19 cellular contexts compared by ENCODE assay signal in the genomic region with DNA sequence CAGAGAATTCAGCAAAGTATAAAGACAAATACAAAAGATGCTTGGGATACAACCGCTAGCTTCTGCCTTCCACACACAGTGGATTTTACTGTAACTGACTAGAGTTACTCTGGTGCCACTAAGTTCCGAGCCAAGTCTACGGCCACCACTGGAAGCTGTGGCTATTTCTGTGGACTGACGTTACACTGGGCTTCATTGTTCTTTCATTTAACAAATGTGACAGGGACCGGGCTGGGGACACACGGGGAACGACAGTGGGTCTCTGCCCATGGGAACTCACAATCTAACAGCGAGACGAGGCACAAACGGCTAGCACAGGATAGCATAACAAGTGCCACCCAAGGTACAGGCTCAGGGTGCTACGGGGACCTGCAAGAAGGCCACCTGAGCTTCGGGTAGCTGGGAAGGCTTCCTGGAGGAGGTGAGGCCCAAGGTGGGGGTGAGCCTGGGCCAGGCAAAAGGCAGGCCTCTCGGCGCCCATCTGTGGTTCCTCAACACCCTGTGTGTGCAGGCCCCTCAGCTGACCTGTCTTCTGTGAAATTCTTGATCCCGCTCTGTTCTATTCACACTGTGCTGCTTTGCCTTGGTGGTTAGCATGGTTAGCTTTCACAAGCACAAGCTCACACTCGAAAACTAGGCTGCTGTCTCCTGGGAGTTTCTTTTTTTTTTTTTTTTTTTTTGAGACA. TPM values are rescaled to one million over a fixed set of nuclear protein-coding genes. Genes with fewer than 3 reads are reported as not detected.
A peak's percentile ranks its signal among the peaks of the same experiment; 100 is the strongest.
DNase-seq lines count a peak whose midpoint lies in the region; ATAC-seq, FAIRE-seq and TF ChIP-seq lines count a peak whose summit lies in the region.
"Had no signal": no experiment of that assay in that cellular context is flagged by ENCODE, and none has a peak within 500 bp of the region (broad histone marks: within the 10 kb centered on the region; RNA-seq: fewer than 3 reads in every experiment).

No MANE protein-coding gene starts in this region.

- H3K27me3 ChIP-seq in HepG2 (ENCODE audit: control insufficient read depth in 1 of 2, insufficient read depth in 2 of 2, low read length in 2 of 2) (no peaks in the 10 kb centered on the region), right lobe of liver (no peaks in the 10 kb centered on the region), Panc1 (ENCODE audit: control insufficient read depth, insufficient read depth, low read length) (no peaks in the 10 kb centered on the region), ascending aorta (no peaks in the 10 kb centered on the region)
- H3K27me3 ChIP-seq: body of pancreas, spleen, tibial nerve had no signal

- no peak for TF ChIP-seq EP300 in HepG2 (IDR thresholded peaks at IDR 0.05; ENCODE audit: low read depth in 2 of 2, low read length in 2 of 2)
- no peak for TF ChIP-seq EP300 in HepG2 (CRISPR knock-in tag; IDR thresholded peaks at IDR 0.05; ENCODE audit: borderline replicate concordance)

- H3K36me3 ChIP-seq in HepG2 (replicated peaks in 1 of 2; ENCODE audit: control insufficient read depth in 1 of 2, insufficient read depth in 2 of 2, low read length in 2 of 2) (peaks cover 15 to 26% of the 10 kb centered on the region in 2 experiments; a peak in 4 of 5 replicates), right lobe of liver (peaks cover 0 to 16% (median 5%) of the 10 kb centered on the region in 4 donors), Panc1 (ENCODE audit: control insufficient read depth, insufficient read depth, low read length) (no peaks in the 10 kb centered on the region; the same call in 1 of the 2 replicates), ascending aorta (peaks cover 25 to 31% of the 10 kb centered on the region in 2 donors)

- TF ChIP-seq CTCF in HepG2 (CRISPR knock-in tag; IDR thresholded peaks at IDR 0.05) (no peak), right lobe of liver (IDR thresholded peaks at IDR 0.05) (no peak), Panc1 (IDR thresholded peaks at IDR 0.05) (no peak), glutamatergic neuron (IDR thresholded peaks at IDR 0.05; ENCODE audit: partially characterized antibody, unreplicated experiment) (no peak), ascending aorta (IDR thresholded peaks at IDR 0.05) (no peak)

- no peak for FAIRE-seq in HepG2 (lab: Jason Lieb, UNC)

- BruUV-seq in HepG2 (replicated peaks; lab: Mats Ljungman, UMichigan) (TSS peak; percentile 61), Panc1 (replicated peaks; lab: Mats Ljungman, UMichigan) (TSS peak; percentile 84)

- H4K20me1 ChIP-seq in HepG2 (ENCODE audit: insufficient read depth, low read length) = no peaks in the 10 kb centered on the region

- no peaks in the 10 kb centered on the region for H3K36me3 Mint-ChIP-seq in glutamatergic neuron (ENCODE audit: unreplicated experiment)

- CTCF ChIA-PET in HepG2 (lab: Yijun Ruan, JAX; ENCODE audit: low intra/inter-chr PET ratio, low total read pairs) (no interaction called here), Panc1 (lab: Charles Lee) (no interaction called here)

- no peak overlapping the region for H3K27ac ChIP-seq in HepG2 (ENCODE audit: extremely low read length, insufficient read depth, low read length)
- H3K27ac ChIP-seq in right lobe of liver = no peak overlapping the region
- H3K27ac ChIP-seq in Panc1 (ENCODE audit: low read length) = no peak overlapping the region
- no peak overlapping the region for H3K27ac ChIP-seq in ascending aorta
- H3K27ac ChIP-seq: body of pancreas, KMS-11, tibial nerve had no signal

- H3K4me1 ChIP-seq in HepG2 (ENCODE audit: insufficient read depth, low read length) (peaks cover 7% of the 10 kb centered on the region), right lobe of liver (peaks cover 0 to 14% (median 6%) of the 10 kb centered on the region in 4 donors), Panc1 (ENCODE audit: control insufficient read depth, insufficient read depth, low read length) (no peaks in the 10 kb centered on the region), ascending aorta (peaks cover 7 to 10% of the 10 kb centered on the region in 2 donors)
- H3K4me1 ChIP-seq: body of pancreas had no signal

- H3K9me3 ChIP-seq in HepG2 (ENCODE audit: low read length) = no peaks in the 10 kb centered on the region
- H3K9me3 ChIP-seq in right lobe of liver = no peaks in the 10 kb centered on the region
- H3K9me3 ChIP-seq in Panc1 (ENCODE audit: control insufficient read depth, insufficient read depth, low read depth, low read length) = no peaks in the 10 kb centered on the region
- no peaks in the 10 kb centered on the region for H3K9me3 ChIP-seq in ascending aorta
- H3K9me3 ChIP-seq: body of pancreas, spleen, tibial nerve had no signal

- no peak for TF ChIP-seq POLR2A in HepG2 (IDR thresholded peaks at IDR 0.05; ENCODE audit: insufficient read depth in 1 of 2, low read depth in 2 of 2, low read length in 2 of 2)
- TF ChIP-seq POLR2A in right lobe of liver (IDR thresholded peaks at IDR 0.05) = no peak

- ATAC-seq in HepG2 = no peak
- no peak for ATAC-seq in right lobe of liver
- no peak for ATAC-seq in Panc1
- no peak for ATAC-seq in GM19467 (IDR thresholded peaks at IDR 0.05; ENCODE audit: unreplicated experiment)
- ATAC-seq in HG03565 (IDR thresholded peaks at IDR 0.05; ENCODE audit: unreplicated experiment) = no peak
- ATAC-seq: body of pancreas had no signal

- peak overlapping the region; percentile 38 for H3K4me3 Mint-ChIP-seq in glutamatergic neuron (ENCODE audit: unreplicated experiment)

- no peak for DNase-seq in HepG2 (ENCODE audit: low spot score)
- DNase-seq in right lobe of liver = no peak
- no peak for DNase-seq in Panc1 (ENCODE audit: low read depth, low spot score)
- no peak for DNase-seq in glutamatergic neuron
- peak; percentile 71 for DNase-seq in superior temporal gyrus (ENCODE audit: extremely low spot score)
- no peak for DNase-seq in ascending aorta (ENCODE audit: low spot score in 2 of 2)
- DNase-seq: activated CD4-positive, alpha-beta T cell treated with anti-CD3 and anti-CD28 coated beads for 4 hours; body of pancreas; effector memory CD4-positive, alpha-beta T cell; foreskin fibroblast; NCI-H1436; NCI-H446; spleen; SW 1271 had no signal

- H3K79me2 ChIP-seq in HepG2 (ENCODE audit: insufficient read depth, low read length) = no peaks in the 10 kb centered on the region

- H3K9ac ChIP-seq in HepG2 (ENCODE audit: insufficient read depth, low read depth, low read length) = no peak overlapping the region
- H3K9ac ChIP-seq: KMS-11 had no signal

- no peak overlapping the region for H3K27ac Mint-ChIP-seq in glutamatergic neuron (ENCODE audit: unreplicated experiment)

- H3K27me3 Mint-ChIP-seq in glutamatergic neuron (ENCODE audit: unreplicated experiment) = peaks cover 3% of the 10 kb centered on the region

- peaks cover 6% of the 10 kb centered on the region for H3K9me3 Mint-ChIP-seq in glutamatergic neuron (ENCODE audit: unreplicated experiment)

- no peak overlapping the region for H3K4me2 ChIP-seq in HepG2 (ENCODE audit: low read depth, low read length)
- H3K4me2 ChIP-seq: KMS-11 had no signal

- H3K4me3 ChIP-seq in HepG2 (replicated peaks in 1 of 3; ENCODE audit: insufficient read depth in 1 of 3, low read depth in 2 of 3, low read length in 3 of 3) = no peak overlapping the region
- no peak overlapping the region for H3K4me3 ChIP-seq in right lobe of liver
- H3K4me3 ChIP-seq in Panc1 (ENCODE audit: low read depth in 2 of 2, low read length in 2 of 2) = no peak overlapping the region
- H3K4me3 ChIP-seq in ascending aorta = no peak overlapping the region
- H3K4me3 ChIP-seq: body of pancreas, spleen, tibial nerve had no signal

- POLR2A ChIA-PET in HepG2 (lab: Yijun Ruan, JAX) (no interaction called here), Panc1 (lab: Charles Lee) (interaction anchor here (0.6 kb wide), 1 partner anchor 32 kb away, joined by 6 read pairs; no protein-coding TSS in a partner anchor)

- in situ Hi-C loops in HepG2 (cut with HindIII; ENCODE audit: extremely low pct_ligation_motif_present, low pct_unique_long_range_greater_than_20kb) = no loop called here
- in situ Hi-C loops in Panc1 (cut with HindIII; ENCODE audit: low pct_unique_long_range_greater_than_20kb, low sequenced_read_pairs) = no loop called here

- no peak for TF ChIP-seq RAD21 in HepG2 (CRISPR knock-in tag; IDR thresholded peaks at IDR 0.05)

- no peak overlapping the region for H2AFZ ChIP-seq in HepG2 (ENCODE audit: low read length)

- no peaks in the 10 kb centered on the region for H3K4me1 Mint-ChIP-seq in glutamatergic neuron (ENCODE audit: low read depth, unreplicated experiment)

- WGBS in HepG2 (ENCODE audit: low lambda C conversion rate) = 99% methylated on average over 9 of the region's 16 CpGs
- 85% methylated on average over 6 of the region's 16 CpGs for WGBS in right lobe of liver (ENCODE audit: insufficient coverage, low coverage, low lambda C conversion rate, missing lambda C conversion rate)

- intact Hi-C loops in HepG2 (cut with micrococcal nuclease; ENCODE audit: unreplicated experiment) = no loop called here
- intact Hi-C loops in right lobe of liver (cut with DNase I) = no loop called here
- intact Hi-C loops in Panc1 (cut with micrococcal nuclease; ENCODE audit: unreplicated experiment) = no loop called here
- intact Hi-C loops in ascending aorta (cut with DNase I) = no loop called here

RNA-seq across cellular contexts. Expression of a gene that starts 10.3 kb away (rescaled TPM):
- total RNA-seq in HepG2 (2016; rRNA removed; fragmentation: Illumina TruSeq; extraction: Trizol) = not detected in 2 replicates
- not detected in 2 replicates for total RNA-seq in HepG2 (2016; cell fraction: cytosol; rRNA removed; fragmentation: Illumina TruSeq; extraction: Trizol; ENCODE audit: low read depth)
- 0.18 and 0.30 TPM in 2 replicates for total RNA-seq in HepG2 (2016; cell fraction: insoluble cytoplasmic fraction; rRNA removed; fragmentation: Illumina TruSeq; extraction: Trizol)
- total RNA-seq in HepG2 (2016; cell fraction: membrane; rRNA removed; fragmentation: Illumina TruSeq; extraction: Trizol) = not detected in 2 replicates
- not detected in 2 replicates for total RNA-seq in HepG2 (2016; cell fraction: nucleus; rRNA removed; fragmentation: Illumina TruSeq; extraction: Trizol)
- not detected in 2 replicates for polyA plus RNA-seq in HepG2 (2011; rRNA removed)
- 0.08 TPM in 1 of 2 replicates, not detected in the other for polyA plus RNA-seq in HepG2 (2011; cell fraction: cytosol; rRNA removed)
- polyA plus RNA-seq in HepG2 (2011; cell fraction: nucleus; rRNA removed) = 0.16 and 0.28 TPM in 2 replicates
- polyA plus RNA-seq in HepG2 (2012) = 0.50 TPM in 1 of 2 replicates, not detected in the other
- polyA plus RNA-seq in HepG2 (2016; cell fraction: cytosol; fragmentation: Illumina TruSeq; extraction: Trizol; ENCODE audit: low read depth) = 0.29 TPM in 1 of 2 replicates, not detected in the other
- not detected in 2 replicates for polyA plus RNA-seq in HepG2 (2016; cell fraction: insoluble cytoplasmic fraction; fragmentation: Illumina TruSeq; extraction: Trizol; ENCODE audit: low read depth)
- not detected in 2 replicates for polyA plus RNA-seq in HepG2 (2016; cell fraction: membrane; fragmentation: Illumina TruSeq; extraction: Trizol; ENCODE audit: low read depth)
- not detected in 2 replicates for polyA plus RNA-seq in HepG2 (2016; cell fraction: nucleus; fragmentation: Illumina TruSeq; extraction: Trizol; ENCODE audit: insufficient read depth, low read depth)
- 0.09 TPM in 1 of 2 replicates, not detected in the other for polyA minus RNA-seq in HepG2 (2011; rRNA and poly(A)+ RNA removed; ENCODE audit: low replicate concordance)
- not detected in 2 replicates for polyA minus RNA-seq in HepG2 (2011; cell fraction: cytosol; rRNA and poly(A)+ RNA removed)
- polyA minus RNA-seq in HepG2 (2011; cell fraction: nucleus; rRNA and poly(A)+ RNA removed) = not detected in 2 replicates
- total RNA-seq in right lobe of liver = 1 to 10 TPM in 2 of 6 experiments, under 1 TPM in 1, not detected in 3; 0.56 to 4.2 (median 1.0) TPM
- total RNA-seq in Panc1 (2021; ENCODE audit: unreplicated experiment) = 1.5 TPM
- 2.1 TPM for polyA plus RNA-seq in Panc1 (2012; ENCODE audit: insufficient read length)
- 0.59 TPM for total RNA-seq in glutamatergic neuron (ENCODE audit: unreplicated experiment)
- 0.96 TPM for total RNA-seq in ascending aorta
- total RNA-seq: osteocyte had no signal

RNA-seq across cellular contexts. Expression of a gene that starts 22.0 kb away (rescaled TPM):
- total RNA-seq in HepG2 (2016; rRNA removed; fragmentation: Illumina TruSeq; extraction: Trizol) = 9.7 and 10.3 TPM in 2 replicates
- 6.1 and 6.2 TPM in 2 replicates for total RNA-seq in HepG2 (2016; cell fraction: cytosol; rRNA removed; fragmentation: Illumina TruSeq; extraction: Trizol; ENCODE audit: low read depth)
- 7.9 and 10.5 TPM in 2 replicates for total RNA-seq in HepG2 (2016; cell fraction: insoluble cytoplasmic fraction; rRNA removed; fragmentation: Illumina TruSeq; extraction: Trizol)
- total RNA-seq in HepG2 (2016; cell fraction: membrane; rRNA removed; fragmentation: Illumina TruSeq; extraction: Trizol) = 12.6 and 12.7 TPM in 2 replicates
- 4.6 and 7.3 TPM in 2 replicates for total RNA-seq in HepG2 (2016; cell fraction: nucleus; rRNA removed; fragmentation: Illumina TruSeq; extraction: Trizol)
- polyA plus RNA-seq in HepG2 (2011; rRNA removed) = 4.9 and 5.2 TPM in 2 replicates
- 2.7 and 3.7 TPM in 2 replicates for polyA plus RNA-seq in HepG2 (2011; cell fraction: cytosol; rRNA removed)
- 10.1 and 14.5 TPM in 2 replicates for polyA plus RNA-seq in HepG2 (2011; cell fraction: nucleus; rRNA removed)
- polyA plus RNA-seq in HepG2 (2012) = 9.9 and 10.1 TPM in 2 replicates
- 16.0 and 17.0 TPM in 2 replicates for polyA plus RNA-seq in HepG2 (2016; cell fraction: cytosol; fragmentation: Illumina TruSeq; extraction: Trizol; ENCODE audit: low read depth)
- polyA plus RNA-seq in HepG2 (2016; cell fraction: insoluble cytoplasmic fraction; fragmentation: Illumina TruSeq; extraction: Trizol; ENCODE audit: low read depth) = 24.8 and 28.5 TPM in 2 replicates
- polyA plus RNA-seq in HepG2 (2016; cell fraction: membrane; fragmentation: Illumina TruSeq; extraction: Trizol; ENCODE audit: low read depth) = 25.8 and 30.2 TPM in 2 replicates
- polyA plus RNA-seq in HepG2 (2016; cell fraction: nucleus; fragmentation: Illumina TruSeq; extraction: Trizol; ENCODE audit: insufficient read depth, low read depth) = 25.5 and 26.1 TPM in 2 replicates
- polyA minus RNA-seq in HepG2 (2011; rRNA and poly(A)+ RNA removed; ENCODE audit: low replicate concordance) = 3.5 and 5.9 TPM in 2 replicates
- 2.2 and 2.5 TPM in 2 replicates for polyA minus RNA-seq in HepG2 (2011; cell fraction: cytosol; rRNA and poly(A)+ RNA removed)
- polyA minus RNA-seq in HepG2 (2011; cell fraction: nucleus; rRNA and poly(A)+ RNA removed) = 3.1 and 3.4 TPM in 2 replicates
- 1,000 to 10,000 TPM in 1 of 6 experiments, 100 to 1,000 TPM in 5; 475 to 1,724 (median 619) TPM for total RNA-seq in right lobe of liver
- total RNA-seq in Panc1 (2021; ENCODE audit: unreplicated experiment) = 104 TPM
- polyA plus RNA-seq in Panc1 (2012; ENCODE audit: insufficient read length) = 115 TPM
- 138 TPM for total RNA-seq in glutamatergic neuron (ENCODE audit: unreplicated experiment)
- total RNA-seq in ascending aorta = 4.3 TPM

RNA-seq across cellular contexts. Expression of a gene that starts 22.3 kb away (rescaled TPM):
- total RNA-seq in HepG2 (2016; rRNA removed; fragmentation: Illumina TruSeq; extraction: Trizol) = 41.5 and 42.1 TPM in 2 replicates
- total RNA-seq in HepG2 (2016; cell fraction: cytosol; rRNA removed; fragmentation: Illumina TruSeq; extraction: Trizol; ENCODE audit: low read depth) = 8.4 TPM in 2 replicates
- total RNA-seq in HepG2 (2016; cell fraction: insoluble cytoplasmic fraction; rRNA removed; fragmentation: Illumina TruSeq; extraction: Trizol) = 36.6 and 41.1 TPM in 2 replicates
- 28.0 TPM in 2 replicates for total RNA-seq in HepG2 (2016; cell fraction: membrane; rRNA removed; fragmentation: Illumina TruSeq; extraction: Trizol)
- total RNA-seq in HepG2 (2016; cell fraction: nucleus; rRNA removed; fragmentation: Illumina TruSeq; extraction: Trizol) = 19.5 and 21.5 TPM in 2 replicates
- polyA plus RNA-seq in HepG2 (2011; rRNA removed) = 15.4 and 16.5 TPM in 2 replicates
- polyA plus RNA-seq in HepG2 (2011; cell fraction: cytosol; rRNA removed) = 9.8 and 11.5 TPM in 2 replicates
- polyA plus RNA-seq in HepG2 (2011; cell fraction: nucleus; rRNA removed) = 18.0 and 18.7 TPM in 2 replicates
- 24.2 and 25.4 TPM in 2 replicates for polyA plus RNA-seq in HepG2 (2012)
- polyA plus RNA-seq in HepG2 (2016; cell fraction: cytosol; fragmentation: Illumina TruSeq; extraction: Trizol; ENCODE audit: low read depth) = 4.2 and 4.3 TPM in 2 replicates
- polyA plus RNA-seq in HepG2 (2016; cell fraction: insoluble cytoplasmic fraction; fragmentation: Illumina TruSeq; extraction: Trizol; ENCODE audit: low read depth) = 40.3 and 48.5 TPM in 2 replicates
- polyA plus RNA-seq in HepG2 (2016; cell fraction: membrane; fragmentation: Illumina TruSeq; extraction: Trizol; ENCODE audit: low read depth) = 12.2 and 12.4 TPM in 2 replicates
- polyA plus RNA-seq in HepG2 (2016; cell fraction: nucleus; fragmentation: Illumina TruSeq; extraction: Trizol; ENCODE audit: insufficient read depth, low read depth) = 48.6 and 52.6 TPM in 2 replicates
- 14.5 and 30.4 TPM in 2 replicates for polyA minus RNA-seq in HepG2 (2011; rRNA and poly(A)+ RNA removed; ENCODE audit: low replicate concordance)
- polyA minus RNA-seq in HepG2 (2011; cell fraction: cytosol; rRNA and poly(A)+ RNA removed) = 9.9 and 10.3 TPM in 2 replicates
- polyA minus RNA-seq in HepG2 (2011; cell fraction: nucleus; rRNA and poly(A)+ RNA removed) = 7.8 and 8.9 TPM in 2 replicates
- total RNA-seq in right lobe of liver = 10 to 100 TPM in 5 of 6 experiments, 1 to 10 TPM in 1; 9.3 to 55.5 (median 32.6) TPM
- total RNA-seq in Panc1 (2021; ENCODE audit: unreplicated experiment) = 54.6 TPM
- 46.8 TPM for polyA plus RNA-seq in Panc1 (2012; ENCODE audit: insufficient read length)
- 65.4 TPM for total RNA-seq in glutamatergic neuron (ENCODE audit: unreplicated experiment)
- 38.8 TPM for total RNA-seq in ascending aorta

RNA-seq across cellular contexts. Expression of a gene that starts 29.5 kb away (rescaled TPM):
- total RNA-seq in HepG2 (2016; rRNA removed; fragmentation: Illumina TruSeq; extraction: Trizol) (3.6 and 9.7 TPM in 2 replicates), right lobe of liver (10 to 100 TPM; 12.6 to 38.1 (median 27.8) TPM), Panc1 (2021; ENCODE audit: unreplicated experiment) (43.2 TPM), glutamatergic neuron (ENCODE audit: unreplicated experiment) (56.8 TPM), ascending aorta (44.6 TPM)
- total RNA-seq in HepG2 (2016; cell fraction: cytosol; rRNA removed; fragmentation: Illumina TruSeq; extraction: Trizol; ENCODE audit: low read depth) = 3.6 and 4.6 TPM in 2 replicates
- total RNA-seq in HepG2 (2016; cell fraction: insoluble cytoplasmic fraction; rRNA removed; fragmentation: Illumina TruSeq; extraction: Trizol) = 4.5 and 10.0 TPM in 2 replicates
- total RNA-seq in HepG2 (2016; cell fraction: membrane; rRNA removed; fragmentation: Illumina TruSeq; extraction: Trizol) = 7.6 and 8.5 TPM in 2 replicates
- total RNA-seq in HepG2 (2016; cell fraction: nucleus; rRNA removed; fragmentation: Illumina TruSeq; extraction: Trizol) = 8.6 and 13.7 TPM in 2 replicates
- polyA plus RNA-seq in HepG2 (2011; rRNA removed) = 16.9 and 21.6 TPM in 2 replicates
- polyA plus RNA-seq in HepG2 (2011; cell fraction: cytosol; rRNA removed) = 7.9 and 12.0 TPM in 2 replicates
- polyA plus RNA-seq in HepG2 (2011; cell fraction: nucleus; rRNA removed) = 83.8 and 108 TPM in 2 replicates
- 19.0 and 23.3 TPM in 2 replicates for polyA plus RNA-seq in HepG2 (2012)
- 4.7 and 5.1 TPM in 2 replicates for polyA plus RNA-seq in HepG2 (2016; cell fraction: cytosol; fragmentation: Illumina TruSeq; extraction: Trizol; ENCODE audit: low read depth)
- 10.7 and 15.1 TPM in 2 replicates for polyA plus RNA-seq in HepG2 (2016; cell fraction: insoluble cytoplasmic fraction; fragmentation: Illumina TruSeq; extraction: Trizol; ENCODE audit: low read depth)
- 9.3 and 10.8 TPM in 2 replicates for polyA plus RNA-seq in HepG2 (2016; cell fraction: membrane; fragmentation: Illumina TruSeq; extraction: Trizol; ENCODE audit: low read depth)
- polyA plus RNA-seq in HepG2 (2016; cell fraction: nucleus; fragmentation: Illumina TruSeq; extraction: Trizol; ENCODE audit: insufficient read depth, low read depth) = 45.7 and 46.6 TPM in 2 replicates
- polyA minus RNA-seq in HepG2 (2011; rRNA and poly(A)+ RNA removed; ENCODE audit: low replicate concordance) = 14.8 and 17.4 TPM in 2 replicates
- polyA minus RNA-seq in HepG2 (2011; cell fraction: cytosol; rRNA and poly(A)+ RNA removed) = 9.8 and 11.2 TPM in 2 replicates
- 16.0 and 24.2 TPM in 2 replicates for polyA minus RNA-seq in HepG2 (2011; cell fraction: nucleus; rRNA and poly(A)+ RNA removed)
- 68.0 TPM for polyA plus RNA-seq in Panc1 (2012; ENCODE audit: insufficient read length)

RNA-seq across cellular contexts. Expression of a gene that starts 29.9 kb away (rescaled TPM):
- total RNA-seq in HepG2 (2016; rRNA removed; fragmentation: Illumina TruSeq; extraction: Trizol) (10.9 and 13.5 TPM in 2 replicates), right lobe of liver (10 to 100 TPM; 18.2 to 27.0 (median 22.4) TPM), Panc1 (2021; ENCODE audit: unreplicated experiment) (92.8 TPM), glutamatergic neuron (ENCODE audit: unreplicated experiment) (23.7 TPM), ascending aorta (12.8 TPM)
- total RNA-seq in HepG2 (2016; cell fraction: cytosol; rRNA removed; fragmentation: Illumina TruSeq; extraction: Trizol; ENCODE audit: low read depth) = 6.3 and 7.3 TPM in 2 replicates
- 10.3 and 14.9 TPM in 2 replicates for total RNA-seq in HepG2 (2016; cell fraction: insoluble cytoplasmic fraction; rRNA removed; fragmentation: Illumina TruSeq; extraction: Trizol)
- total RNA-seq in HepG2 (2016; cell fraction: membrane; rRNA removed; fragmentation: Illumina TruSeq; extraction: Trizol) = 14.8 and 16.5 TPM in 2 replicates
- total RNA-seq in HepG2 (2016; cell fraction: nucleus; rRNA removed; fragmentation: Illumina TruSeq; extraction: Trizol) = 12.4 and 13.6 TPM in 2 replicates
- 27.8 and 30.0 TPM in 2 replicates for polyA plus RNA-seq in HepG2 (2011; rRNA removed)
- 29.0 and 32.7 TPM in 2 replicates for polyA plus RNA-seq in HepG2 (2011; cell fraction: cytosol; rRNA removed)
- polyA plus RNA-seq in HepG2 (2011; cell fraction: nucleus; rRNA removed) = 56.2 and 76.4 TPM in 2 replicates
- 19.5 and 19.7 TPM in 2 replicates for polyA plus RNA-seq in HepG2 (2012)
- polyA plus RNA-seq in HepG2 (2016; cell fraction: cytosol; fragmentation: Illumina TruSeq; extraction: Trizol; ENCODE audit: low read depth) = 22.7 and 24.3 TPM in 2 replicates
- polyA plus RNA-seq in HepG2 (2016; cell fraction: insoluble cytoplasmic fraction; fragmentation: Illumina TruSeq; extraction: Trizol; ENCODE audit: low read depth) = 43.5 and 52.7 TPM in 2 replicates
- 46.7 and 51.1 TPM in 2 replicates for polyA plus RNA-seq in HepG2 (2016; cell fraction: membrane; fragmentation: Illumina TruSeq; extraction: Trizol; ENCODE audit: low read depth)
- polyA plus RNA-seq in HepG2 (2016; cell fraction: nucleus; fragmentation: Illumina TruSeq; extraction: Trizol; ENCODE audit: insufficient read depth, low read depth) = 55.9 and 59.4 TPM in 2 replicates
- 25.3 and 37.7 TPM in 2 replicates for polyA minus RNA-seq in HepG2 (2011; rRNA and poly(A)+ RNA removed; ENCODE audit: low replicate concordance)
- polyA minus RNA-seq in HepG2 (2011; cell fraction: cytosol; rRNA and poly(A)+ RNA removed) = 13.0 and 14.0 TPM in 2 replicates
- 21.9 and 22.5 TPM in 2 replicates for polyA minus RNA-seq in HepG2 (2011; cell fraction: nucleus; rRNA and poly(A)+ RNA removed)
- polyA plus RNA-seq in Panc1 (2012; ENCODE audit: insufficient read length) = 112 TPM
